Comparison of ENCODE assay signal across 26 cellular contexts in genomic region chr6:37732688-37733087, GRCh38. TPM values are rescaled to one million over a fixed set of nuclear protein-coding genes. Genes with fewer than 3 reads are reported as not detected.
DNase-seq lines count a peak whose midpoint lies in the region; ATAC-seq and TF ChIP-seq lines count a peak whose summit lies in the region.
"Had no signal": no experiment of that assay in that cellular context is flagged by ENCODE, and none has a peak within 500 bp of the region (broad histone marks: within the 10 kb centered on the region; RNA-seq: fewer than 3 reads in every experiment).

No MANE protein-coding gene starts in this region.

- H3K9me3 Mint-ChIP-seq in H9: no peaks in the 10 kb centered on the region
- H3K9me3 Mint-ChIP-seq: activated CD4-positive, alpha-beta memory T cell treated with anti-CD3 and anti-CD28 coated beads for 36 hours; CD4-positive, CD25-positive, alpha-beta regulatory T cell; nephron; T-helper 1 cell treated with Interleukin-12 subunit alpha and Interleukin-12 subunit beta and Interleukin-4 antibody, amounts not matched to agents 30 μg/mL and 1 μg/mL, for 36 hours had no signal

- TF ChIP-seq CTCF in BE2C (IDR thresholded peaks at IDR 0.05; ENCODE audit: low read depth, low read length): peak; percentile 19; the same call in 1 of the 2 replicates
- peak; percentile 57 for TF ChIP-seq CTCF in H9 (conservative IDR thresholded peaks at IDR 0.05)
- TF ChIP-seq CTCF in epithelial cell of proximal tubule (conservative IDR thresholded peaks at IDR 0.05; ENCODE audit: low read depth, low read length): peak; percentile 26

- H3K23ac ChIP-seq in H9 (ENCODE audit: insufficient read length, low read depth, low read length): no peak overlapping the region

- H3K27me3 Mint-ChIP-seq in H9 (ENCODE audit: low read depth): peaks cover 57% of the 10 kb centered on the region
- H3K27me3 Mint-ChIP-seq: activated CD4-positive, alpha-beta memory T cell treated with anti-CD3 and anti-CD28 coated beads for 36 hours had no signal

- no peak overlapping the region for H2AFZ ChIP-seq in H9 (ENCODE audit: low read length)

- no CpG with 5 or more reads among the region's 10 CpGs for WGBS in H9 (ENCODE audit: extremely low coverage, insufficient read length, low lambda C conversion rate)

- ATAC-seq in sciatic nerve: no peak
- ATAC-seq in HG02840 (IDR thresholded peaks at IDR 0.05; ENCODE audit: low FRiP score, unreplicated experiment): no peak

- H2BK5ac ChIP-seq in H9 (ENCODE audit: insufficient read length, low read length): no peak overlapping the region

- intact Hi-C loops in sciatic nerve (cut with DNase I): loop anchor here (5.0 kb wide), 1 partner anchor 40 kb away; no protein-coding TSS in a partner anchor

- H3T11ph ChIP-seq in H9 (ENCODE audit: low read length): no peak overlapping the region

- H3K9ac ChIP-seq in H9 (ENCODE audit: extremely low read depth, insufficient read length, low read length): no peak overlapping the region

- no peak overlapping the region for H2BK15ac ChIP-seq in H9 (ENCODE audit: low read depth, low read length)

- no peaks in the 10 kb centered on the region for H3K79me2 ChIP-seq in H9 (ENCODE audit: insufficient read depth, low read length)

- no peak overlapping the region for H3K14ac ChIP-seq in H9 (ENCODE audit: insufficient read depth, low read length)

- H3K4me1 ChIP-seq in BE2C (peaks cover 6% of the 10 kb centered on the region), H9 (ENCODE audit: insufficient read depth, low read length) (no peaks in the 10 kb centered on the region)
- H3K4me1 ChIP-seq: esophagus squamous epithelium, tibial artery had no signal

- H3K23me2 ChIP-seq in H9 (ENCODE audit: insufficient read length, low read depth, low read length, poor library complexity, severe bottlenecking): no peaks in the 10 kb centered on the region

- no peak overlapping the region for H3K4ac ChIP-seq in H9 (ENCODE audit: low read depth, low read length)

- H3K36me3 Mint-ChIP-seq in H9 (ENCODE audit: insufficient read depth in 1 of 3, low read depth in 3 of 3): no peaks in the 10 kb centered on the region
- H3K36me3 Mint-ChIP-seq: activated CD4-positive, alpha-beta memory T cell treated with anti-CD3 and anti-CD28 coated beads for 36 hours; CD4-positive, CD25-positive, alpha-beta regulatory T cell; mesothelial cell of epicardium had no signal

- H4K91ac ChIP-seq in H9 (ENCODE audit: insufficient read length, low read depth, low read length): no peak overlapping the region

- in situ Hi-C loops in SK-MEL-5 (cut with HindIII; ENCODE audit: low pct_unique_long_range_greater_than_20kb, low sequenced_read_pairs): no loop called here

- no peak overlapping the region for H3K4me3 ChIP-seq in BE2C (ENCODE audit: low read depth, low read length)
- H3K4me3 ChIP-seq in epithelial cell of proximal tubule (ENCODE audit: low read depth, low read length): no peak overlapping the region
- H3K4me3 ChIP-seq: esophagus squamous epithelium, tibial artery had no signal

- H4K8ac ChIP-seq in H9 (replicated peaks; ENCODE audit: insufficient read length, low read depth, low read length): no peak overlapping the region

- no peak overlapping the region for H3K18ac ChIP-seq in H9 (ENCODE audit: insufficient read length, low read depth, low read length)

- H3K27ac Mint-ChIP-seq in H9: no peak overlapping the region
- H3K27ac Mint-ChIP-seq: activated CD4-positive, alpha-beta memory T cell treated with anti-CD3 and anti-CD28 coated beads for 36 hours; CD4-positive, CD25-positive, alpha-beta regulatory T cell; mesothelial cell of epicardium; nephron; T-helper 1 cell treated with Interleukin-12 subunit alpha and Interleukin-12 subunit beta and Interleukin-4 antibody, amounts not matched to agents 30 μg/mL and 1 μg/mL, for 36 hours had no signal

- no peak overlapping the region for H4K5ac ChIP-seq in H9 (ENCODE audit: insufficient read length, low read depth, low read length)

- H2BK120ac ChIP-seq in H9 (ENCODE audit: low read depth, low read length, poor library complexity, severe bottlenecking): no peak overlapping the region

- DNase-seq in BE2C (no peak), H9 (peak; percentile 50), SK-MEL-5 (ENCODE audit: low read depth, low spot score) (peak; percentile 42), epithelial cell of proximal tubule (ENCODE audit: low read depth) (no peak), cerebellum (ENCODE audit: low spot score) (no peak), sciatic nerve (ENCODE audit: low spot score) (no peak)
- no peak for DNase-seq in stimulated activated CD4-positive, alpha-beta T cell treated with anti-CD3 and anti-CD28 coated beads, Interleukin-4, amount 100 ng/mL, for 1 hour
- DNase-seq: activated CD4-positive, alpha-beta memory T cell treated with anti-CD3 and anti-CD28 coated beads for 36 hours; activated T-cell treated with anti-CD3 and anti-CD28 coated beads for 4 hours; caudate nucleus; CD4-positive, CD25-positive, alpha-beta regulatory T cell; DMS153; esophagus squamous epithelium; HCEC 1CT; left colon; NCI-H1436 treated with DMSO at 0.1 percent for 48 hours; NCI-H2171 treated with DMSO at 0.1 percent for 48 hours; NCI-H526; posterior cingulate gyrus; Right ventricle myocardium superior; stimulated activated naive CD4-positive, alpha-beta T cell treated with Interleukin-2 at 50 U/mL for 16 hours; tibial artery had no signal

- no peaks in the 10 kb centered on the region for H3K27me3 ChIP-seq in BE2C
- no peaks in the 10 kb centered on the region for H3K27me3 ChIP-seq in H9 (ENCODE audit: insufficient read depth, low read length)
- H3K27me3 ChIP-seq: tibial artery had no signal

- no peaks in the 10 kb centered on the region for H4K20me1 ChIP-seq in H9 (ENCODE audit: control insufficient read depth, insufficient read depth, insufficient read length)

- no peak overlapping the region for H3K56ac ChIP-seq in H9 (ENCODE audit: insufficient read length, low read depth, low read length)

- H2BK20ac ChIP-seq in H9 (ENCODE audit: low read depth, low read length, poor library complexity, severe bottlenecking): no peak overlapping the region

- H3K27ac ChIP-seq in H9 (ENCODE audit: insufficient read length, low read depth, low read length): no peak overlapping the region
- H3K27ac ChIP-seq: esophagus squamous epithelium, tibial artery had no signal

- no peaks in the 10 kb centered on the region for H3K9me3 ChIP-seq in BE2C
- no peaks in the 10 kb centered on the region for H3K9me3 ChIP-seq in H9 (ENCODE audit: control insufficient read depth, low read depth, low read length)
- H3K9me3 ChIP-seq: esophagus squamous epithelium, tibial artery had no signal

- H2BK12ac ChIP-seq in H9 (ENCODE audit: insufficient read length, low read depth, low read length): no peak overlapping the region

- no peaks in the 10 kb centered on the region for H3K79me1 ChIP-seq in H9 (ENCODE audit: insufficient read depth, low read depth, low read length, poor library complexity, severe bottlenecking)

- no peak overlapping the region for H2AK5ac ChIP-seq in H9 (ENCODE audit: insufficient read length, low read length)

- H3K36me3 ChIP-seq in BE2C: no peaks in the 10 kb centered on the region
- H3K36me3 ChIP-seq: esophagus squamous epithelium, tibial artery had no signal

- peaks cover 18 to 29% of the 10 kb centered on the region in 2 experiments for H3K4me1 Mint-ChIP-seq in H9
- H3K4me1 Mint-ChIP-seq: nephron had no signal

- no peak overlapping the region for H3K4me2 ChIP-seq in H9 (ENCODE audit: insufficient read depth, insufficient read length, low read length)

- no peak overlapping the region for H3K4me3 Mint-ChIP-seq in H9
- H3K4me3 Mint-ChIP-seq: activated CD4-positive, alpha-beta memory T cell treated with anti-CD3 and anti-CD28 coated beads for 36 hours; CD4-positive, CD25-positive, alpha-beta regulatory T cell; mesothelial cell of epicardium; nephron; T-helper 1 cell treated with Interleukin-12 subunit alpha and Interleukin-12 subunit beta and Interleukin-4 antibody, amounts not matched to agents 30 μg/mL and 1 μg/mL, for 36 hours had no signal

RNA-seq across cellular contexts. Expression of gene MDGA1, which starts 35.0 kb away (rescaled TPM):
- polyA plus RNA-seq in BE2C (2012; ENCODE audit: insufficient read depth, insufficient read length, low read depth): 1.9 TPM
- total RNA-seq in H9 (2021) (0.15 and 0.28 TPM in 2 replicates), epithelial cell of proximal tubule (0.58 and 1.2 TPM in 2 replicates), cerebellum (65.2 TPM), sciatic nerve (13.8 TPM)
- total RNA-seq in SK-MEL-5 (2014; rRNA removed; shearing (Covaris generic)): 4.8 and 5.7 TPM in 2 replicates
- polyA plus RNA-seq in SK-MEL-5 (2015; cell fraction: cytosol; rRNA removed): 8.0 and 10.4 TPM in 2 replicates
- 19.4 and 24.8 TPM in 2 replicates for polyA plus RNA-seq in SK-MEL-5 (2015; cell fraction: nucleus; rRNA removed)

Comparison
In these comparisons a context has a peak if more than half of its experiments do, and no peak if none do; other contexts are left out.
1. DNase-seq: peak in H9 (single experiment) and SK-MEL-5 (single experiment); none in BE2C (single experiment), epithelial cell of proximal tubule (single experiment), stimulated activated CD4-positive, alpha-beta T cell treated with anti-CD3 and anti-CD28 coated beads, Interleukin-4, amount 100 ng/mL, for 1 hour (single experiment), cerebellum (single experiment) and sciatic nerve (single experiment).
2. Peak in every context shown above with its lines, with median percentiles within 50 percentile points of each other: CTCF ChIP-seq.